Comparison of ENCODE assay signal across 8 cellular contexts in the genomic region with DNA sequence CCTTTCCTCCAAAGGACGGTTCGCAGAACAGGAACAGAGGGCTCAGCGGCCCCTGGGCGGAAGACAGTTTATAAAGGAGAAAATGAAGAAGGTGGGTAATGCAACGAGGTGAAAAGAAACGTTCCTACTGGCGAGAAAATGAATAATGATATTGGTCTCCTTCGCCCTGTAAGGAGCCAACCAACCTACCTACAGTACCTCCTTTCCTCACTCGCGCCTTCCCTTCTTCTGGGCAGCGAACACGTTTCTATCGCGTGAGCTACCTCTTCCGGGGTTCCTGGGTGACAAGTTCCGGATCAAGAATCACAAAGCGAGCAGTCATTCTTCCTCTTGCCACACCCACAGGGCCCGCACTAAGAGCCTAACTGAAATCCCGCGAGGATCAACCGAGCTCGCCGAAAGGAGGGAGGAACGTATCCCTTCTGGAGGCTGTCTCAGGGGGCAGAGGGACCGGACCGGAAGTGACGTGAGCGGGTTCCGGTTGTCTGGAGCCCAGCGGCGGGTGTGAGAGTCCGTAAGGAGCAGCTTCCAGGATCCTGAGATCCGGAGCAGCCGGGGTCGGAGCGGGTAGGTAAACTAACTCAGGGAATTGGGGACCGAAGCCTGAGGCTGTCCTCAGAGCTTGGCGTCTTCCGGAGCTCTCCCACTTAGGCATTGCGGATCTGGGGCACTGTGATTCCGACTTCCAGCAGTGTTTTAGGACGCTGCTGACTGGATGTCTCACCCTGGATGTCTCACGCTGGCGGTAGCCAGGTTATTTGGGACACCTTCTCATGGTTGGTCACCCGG. TPM values are rescaled to one million over a fixed set of nuclear protein-coding genes. Genes with fewer than 3 reads are reported as not detected.
DNase-seq lines count a peak whose midpoint lies in the region; ATAC-seq and TF ChIP-seq lines count a peak whose summit lies in the region.

A gene (minus strand): TSS at position 249 of the 789 bp plus-strand sequence. CDS start 9,452 bp downstream, outside the sequence.
A gene (plus strand): TSS at position 473 of the 789 bp plus-strand sequence. CDS start 23,793 bp downstream, outside the sequence.

- peak within 1 kb of the TSS; percentile 96 for H3K4me3 Mint-ChIP-seq in activated T-cell treated with anti-CD3 and anti-CD28 coated beads, Interleukin-2, amount 50 U/mL, for 4 hours

- H3K9ac ChIP-seq in muscle layer of colon (ENCODE audit: low read length): peak within 1 kb of the TSS; percentile 96

- peaks cover 53% of the 10 kb centered on the region for H3K4me1 Mint-ChIP-seq in activated T-cell treated with anti-CD3 and anti-CD28 coated beads, Interleukin-2, amount 50 U/mL, for 4 hours (ENCODE audit: low read depth)

- BruUV-seq in Panc1 (replicated peaks; lab: Mats Ljungman, UMichigan): no TSS peak

- H3K4me1 ChIP-seq in Panc1 (ENCODE audit: control insufficient read depth, insufficient read depth, low read length) (peaks cover 25% of the 10 kb centered on the region), esophagus (ENCODE audit: control insufficient read depth in 2 of 2, insufficient read depth in 2 of 2, low read length in 1 of 2) (no peaks in the 10 kb centered on the region), muscle layer of colon (ENCODE audit: insufficient read depth, low read length) (peaks cover 27% of the 10 kb centered on the region)

- H3K27ac ChIP-seq in Panc1 (ENCODE audit: low read length) (peak within 1 kb of the TSS; percentile 100), esophagus (ENCODE audit: low read depth in 2 of 2, low read length in 1 of 2) (peak within 1 kb of the TSS; percentile 96 to 98), muscle layer of colon (ENCODE audit: low read depth, low read length) (peak within 1 kb of the TSS; percentile 95)

- in situ Hi-C loops in Panc1 (cut with HindIII; ENCODE audit: low pct_unique_long_range_greater_than_20kb, low sequenced_read_pairs): no loop called here

- no peaks in the 10 kb centered on the region for H3K9me3 Mint-ChIP-seq in activated T-cell treated with anti-CD3 and anti-CD28 coated beads, Interleukin-2, amount 50 U/mL, for 4 hours

- DNase-seq in DMS53 (lab: John Stamatoyannopoulos, UW) (peak; percentile 99), KG1 (lab: John Stamatoyannopoulos, UW) (peak; percentile 95), Panc1 (ENCODE audit: low read depth, low spot score) (peak; percentile 93)
- peak; percentile 83 for DNase-seq in activated T-cell treated with anti-CD3 and anti-CD28 coated beads, Interleukin-2, amount 50 U/mL, for 4 hours
- DNase-seq in stimulated activated CD8-positive, alpha-beta memory T cell treated with anti-CD3 and anti-CD28 coated beads, Interleukin-7, amount 100 ng/mL, for 24 hours (ENCODE audit: low read depth): peak; percentile 86

- H3K27me3 Mint-ChIP-seq in activated T-cell treated with anti-CD3 and anti-CD28 coated beads, Interleukin-2, amount 50 U/mL, for 4 hours (ENCODE audit: low read depth): no peaks in the 10 kb centered on the region

- ATAC-seq in GM21723 (IDR thresholded peaks at IDR 0.05; ENCODE audit: unreplicated experiment) (peak; percentile 95), Panc1 (peak; percentile 96)
- peak; percentile 99 for ATAC-seq in activated T-cell treated with anti-CD3 and anti-CD28 coated beads, Interleukin-2, amount 50 U/mL, for 4 hours

- WGBS in esophagus, 2 donors: 0% methylated on average over 45 of the region's 45 CpGs

- CTCF ChIA-PET in Panc1 (lab: Charles Lee): interaction anchor here (0.5 to 0.7 kb wide), 2 partner anchors 11 to 158 kb away, joined by 4 to 5 read pairs; no protein-coding TSS in a partner anchor

- H3K36me3 Mint-ChIP-seq in activated T-cell treated with anti-CD3 and anti-CD28 coated beads, Interleukin-2, amount 50 U/mL, for 4 hours (ENCODE audit: insufficient read depth): peaks cover 15% of the 10 kb centered on the region

- H3K27me3 ChIP-seq in Panc1 (ENCODE audit: control insufficient read depth, insufficient read depth, low read length) (no peaks in the 10 kb centered on the region), esophagus (ENCODE audit: control insufficient read depth in 1 of 2, insufficient read depth in 2 of 2, low read length in 2 of 2) (no peaks in the 10 kb centered on the region), muscle layer of colon (ENCODE audit: control insufficient read depth in 1 of 2, insufficient read depth in 2 of 2, low read length in 2 of 2) (no peaks in the 10 kb centered on the region)

- H3K9me3 ChIP-seq in Panc1 (ENCODE audit: control insufficient read depth, insufficient read depth, low read depth, low read length): no peaks in the 10 kb centered on the region
- no peaks in the 10 kb centered on the region for H3K9me3 ChIP-seq in esophagus (ENCODE audit: control insufficient read depth in 2 of 2, insufficient read depth in 1 of 2, low read depth in 1 of 2, low read length in 1 of 2)
- H3K9me3 ChIP-seq in muscle layer of colon (ENCODE audit: low read length): no peaks in the 10 kb centered on the region

- peak within 1 kb of the TSS; percentile 99 for H3K4me3 ChIP-seq in Panc1 (ENCODE audit: low read depth in 2 of 2, low read length in 2 of 2)
- H3K4me3 ChIP-seq in esophagus (ENCODE audit: low read depth in 1 of 2, low read length in 2 of 2): peak within 1 kb of the TSS; percentile 86 to 88
- H3K4me3 ChIP-seq in muscle layer of colon (ENCODE audit: low read depth in 1 of 2, low read length in 2 of 2): peak within 1 kb of the TSS; percentile 90 to 99

- POLR2A ChIA-PET in Panc1 (lab: Charles Lee): interaction anchor here (0.6 to 2.3 kb wide), 7 partner anchors 61 to 139 kb away, joined by 3 to 12 read pairs (median 6); no protein-coding TSS in a partner anchor

- TF ChIP-seq CTCF in Panc1 (IDR thresholded peaks at IDR 0.05): no peak

- H3K36me3 ChIP-seq in Panc1 (ENCODE audit: control insufficient read depth, insufficient read depth, low read length): peaks cover 30% of the 10 kb centered on the region
- peaks cover 0 to under 1% of the 10 kb centered on the region in 2 donors for H3K36me3 ChIP-seq in esophagus (ENCODE audit: control insufficient read depth in 2 of 2, insufficient read depth in 2 of 2, low read length in 1 of 2)
- peaks cover 3% of the 10 kb centered on the region for H3K36me3 ChIP-seq in muscle layer of colon (ENCODE audit: insufficient read depth, low read length)

- intact Hi-C loops in Panc1 (cut with micrococcal nuclease; ENCODE audit: unreplicated experiment): no loop called here

RNA-seq across cellular contexts. Expression of the first gene that starts in this region (rescaled TPM):
- 40.2 TPM for total RNA-seq in Panc1 (2021; ENCODE audit: unreplicated experiment)
- polyA plus RNA-seq in Panc1 (2012; ENCODE audit: insufficient read length): 36.1 TPM
- total RNA-seq in activated T-cell treated with anti-CD3 and anti-CD28 coated beads, Interleukin-2, amount 50 U/mL, for 4 hours: 10 to 100 TPM; 45.4 to 50.9 (median 47.4) TPM
- polyA plus RNA-seq in esophagus: 10 to 100 TPM; 30.9 to 32.2 TPM

RNA-seq across cellular contexts. Expression of the second gene that starts in this region (rescaled TPM):
- total RNA-seq in Panc1 (2021; ENCODE audit: unreplicated experiment): 281 TPM
- 139 TPM for polyA plus RNA-seq in Panc1 (2012; ENCODE audit: insufficient read length)
- 100 to 1,000 TPM; 128 to 138 (median 134) TPM for total RNA-seq in activated T-cell treated with anti-CD3 and anti-CD28 coated beads, Interleukin-2, amount 50 U/mL, for 4 hours
- polyA plus RNA-seq in esophagus: 10 to 100 TPM; 90.8 to 98.0 TPM

Comparison
In these comparisons a context has a peak if more than half of its experiments do, and no peak if none do; other contexts are left out.
1. Peak in every context shown above with its lines: DNase-seq, ATAC-seq, H3K4me3 ChIP-seq and H3K27ac ChIP-seq.